ENCODE assay signal across 14 cellular contexts in the genomic region with DNA sequence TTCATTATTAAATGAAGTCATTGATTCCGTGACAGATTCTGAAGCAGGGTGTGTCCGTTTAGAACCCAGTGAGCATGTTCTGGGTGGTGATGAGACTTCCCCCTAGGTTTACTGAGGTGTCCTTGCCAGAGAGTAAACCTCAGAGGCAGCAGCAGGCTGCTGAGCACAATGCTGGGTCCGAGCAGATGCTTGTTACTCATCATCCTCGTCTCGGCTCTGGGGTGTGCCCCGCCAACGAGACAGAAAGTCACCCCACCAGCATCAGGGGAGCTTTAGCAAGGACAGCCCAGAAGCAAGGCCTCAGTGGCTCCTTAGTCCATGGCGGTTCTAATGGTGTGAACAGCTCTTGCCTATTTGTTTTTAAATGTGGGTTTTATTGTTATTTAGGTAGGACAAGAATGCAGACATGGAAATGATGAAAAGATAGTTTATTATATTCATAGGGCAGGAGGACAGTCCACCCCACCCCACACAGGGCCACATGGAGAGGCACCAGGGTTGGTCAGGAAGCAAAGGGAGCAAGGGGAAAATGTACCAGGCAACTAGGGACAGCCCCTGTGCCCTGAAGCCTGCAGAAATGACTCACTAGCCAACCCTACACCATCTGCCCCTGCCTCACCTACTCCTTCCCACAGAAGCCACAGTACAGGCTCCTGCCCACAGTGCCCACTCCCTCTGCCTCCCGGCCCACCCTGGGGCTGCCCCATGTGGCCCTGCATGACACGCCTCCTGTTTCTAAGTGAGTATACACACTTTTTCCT. TPM values are rescaled to one million over a fixed set of nuclear protein-coding genes. Genes with fewer than 3 reads are reported as not detected.
DNase-seq lines count a peak whose midpoint lies in the region; ATAC-seq, FAIRE-seq and TF ChIP-seq lines count a peak whose summit lies in the region.
"Not testable (repeated sequence)": the region's sequence is repeated elsewhere in the genome, so short reads cannot be mapped to it uniquely, and the experiment has no call there.
"Had no signal": no experiment of that assay in that cellular context is flagged by ENCODE, and none has a peak within 500 bp of the region (broad histone marks: within the 10 kb centered on the region; RNA-seq: fewer than 3 reads in every experiment).

No MANE protein-coding gene starts in this region.

- ATAC-seq in GM19035 (IDR thresholded peaks at IDR 0.05; ENCODE audit: unreplicated experiment) = peak; percentile 73
- peak; percentile 69 for ATAC-seq in GM21737 (IDR thresholded peaks at IDR 0.05; ENCODE audit: unreplicated experiment)
- ATAC-seq in HG03039 (IDR thresholded peaks at IDR 0.05; ENCODE audit: unreplicated experiment) = peak; percentile 79
- ATAC-seq in HG03558 (IDR thresholded peaks at IDR 0.05; ENCODE audit: extremely low read depth, unreplicated experiment) = peak; percentile 83
- ATAC-seq in activated CD8-positive, alpha-beta memory T cell treated with anti-CD3 and anti-CD28 coated beads, Interleukin-2, amount 10 ng/mL, durations not matched to agents 7 days and 5 days = peak; percentile 73
- ATAC-seq in esophagus mucosa = peak; percentile 34

- H3K27ac Mint-ChIP-seq in activated CD8-positive, alpha-beta memory T cell treated with anti-CD3 and anti-CD28 coated beads, Interleukin-2, amount 10 ng/mL, durations not matched to agents 7 days and 5 days = not testable (repeated sequence)

- CTCF ChIA-PET in activated CD8-positive, alpha-beta memory T cell treated with anti-CD3 and anti-CD28 coated beads, Interleukin-2, amount 10 ng/mL, durations not matched to agents 7 days and 5 days (lab: Charles Lee) = not testable (repeated sequence)

- not testable (repeated sequence) for TF ChIP-seq POLR2A in GM12891 (IDR thresholded peaks at IDR 0.05; ENCODE audit: low read depth, low read length)

- H3K4me3 Mint-ChIP-seq in activated CD8-positive, alpha-beta memory T cell treated with anti-CD3 and anti-CD28 coated beads, Interleukin-2, amount 10 ng/mL, durations not matched to agents 7 days and 5 days = not testable (repeated sequence)

- DNase-seq in GM12891 (ENCODE audit: insufficient read length, low spot score) = not testable (repeated sequence)
- peak; percentile 37 for DNase-seq in activated CD8-positive, alpha-beta memory T cell treated with anti-CD3 and anti-CD28 coated beads, Interleukin-2, amount 10 ng/mL, durations not matched to agents 7 days and 5 days
- DNase-seq in stimulated activated CD4-positive, alpha-beta T cell treated with anti-CD3 and anti-CD28 coated beads, Interleukin-1b, Interleukin-23, amount 100 ng/mL, for 48 hours = peak; percentile 8

- H3K9me3 Mint-ChIP-seq in activated CD8-positive, alpha-beta memory T cell treated with anti-CD3 and anti-CD28 coated beads, Interleukin-2, amount 10 ng/mL, durations not matched to agents 7 days and 5 days (ENCODE audit: low read depth) = not testable (repeated sequence)

- peak; percentile 40 for FAIRE-seq in GM12891 (lab: Jason Lieb, UNC)

- H3K4me1 Mint-ChIP-seq in activated CD8-positive, alpha-beta memory T cell treated with anti-CD3 and anti-CD28 coated beads, Interleukin-2, amount 10 ng/mL, durations not matched to agents 7 days and 5 days = not testable (repeated sequence)

- not testable (repeated sequence) for H3K27me3 Mint-ChIP-seq in activated CD8-positive, alpha-beta memory T cell treated with anti-CD3 and anti-CD28 coated beads, Interleukin-2, amount 10 ng/mL, durations not matched to agents 7 days and 5 days

- H3K36me3 Mint-ChIP-seq in activated CD8-positive, alpha-beta memory T cell treated with anti-CD3 and anti-CD28 coated beads, Interleukin-2, amount 10 ng/mL, durations not matched to agents 7 days and 5 days = not testable (repeated sequence)

RNA-seq across cellular contexts. Expression of gene CFC1, which starts 10.5 kb away (rescaled TPM):
- not detected for polyA plus RNA-seq in GM12891 (2012; ENCODE audit: low read depth, missing spikeins)
- total RNA-seq in activated CD8-positive, alpha-beta memory T cell treated with anti-CD3 and anti-CD28 coated beads, Interleukin-2, amount 10 ng/mL, durations not matched to agents 7 days and 5 days = not detected
- total RNA-seq in esophagus mucosa = not detected
- total RNA-seq: esophagus squamous epithelium, HT1080, lower leg skin, SJCRH30, vagina had no signal

RNA-seq across cellular contexts. Expression of gene POTEJ, which starts 22.4 kb away (rescaled TPM):
- 0.05 TPM for polyA plus RNA-seq in GM12891 (2012; ENCODE audit: low read depth, missing spikeins)
- not detected for total RNA-seq in activated CD8-positive, alpha-beta memory T cell treated with anti-CD3 and anti-CD28 coated beads, Interleukin-2, amount 10 ng/mL, durations not matched to agents 7 days and 5 days
- total RNA-seq in esophagus mucosa = not detected
- total RNA-seq: esophagus squamous epithelium, HT1080, lower leg skin, vagina had no signal
- polyA plus RNA-seq: adipose tissue had no signal
